ENCODE assay signal across 29 cellular contexts in genomic region chr6:120805267-120805666, GRCh38.
DNase-seq lines count a peak whose midpoint lies in the region; ATAC-seq and TF ChIP-seq lines count a peak whose summit lies in the region.
"Had no signal": no experiment of that assay in that cellular context is flagged by ENCODE, and none has a peak within 500 bp of the region (broad histone marks: within the 10 kb centered on the region; RNA-seq: fewer than 3 reads in every experiment).

No MANE protein-coding gene starts in this region.

- TF ChIP-seq CTCF in astrocyte of the spinal cord (IDR thresholded peaks at IDR 0.05; ENCODE audit: low read depth, low read length), result no peak

- H2AK5ac ChIP-seq in mesenchymal stem cell (ENCODE audit: low read length, severe bottlenecking), result no peak overlapping the region

- H3K9ac ChIP-seq in mesenchymal stem cell (ENCODE audit: low read length), result no peak overlapping the region
- H3K9ac ChIP-seq: BLaER1 treated with 17β-estradiol and CSF1 and Interleukin-3, amounts not matched to agents 10 nM and 100 nM; KMS-11 had no signal

- no peak for ATAC-seq in HG03354 (IDR thresholded peaks at IDR 0.05; ENCODE audit: poor library complexity, severe bottlenecking, unreplicated experiment)
- ATAC-seq: naive thymus-derived CD8-positive, alpha-beta T cell; stimulated activated effector memory CD8-positive, alpha-beta T cell treated with anti-CD3 and anti-CD28 coated beads, Interleukin-12 subunit alpha, Interleukin-12 subunit beta, amount 100 ng/mL, for 72 hours; upper lobe of right lung; WTC11 had no signal

- H2BK5ac ChIP-seq in mesenchymal stem cell (ENCODE audit: low read depth, low read length, poor library complexity, severe bottlenecking), result no peak overlapping the region

- H3K23ac ChIP-seq in mesenchymal stem cell (ENCODE audit: low read length in 2 of 2), result no peak overlapping the region

- no peaks in the 10 kb centered on the region for H3K79me1 ChIP-seq in mesenchymal stem cell (replicated peaks; ENCODE audit: low read length, poor library complexity, severe bottlenecking)

- H2BK120ac ChIP-seq in mesenchymal stem cell (ENCODE audit: low read depth, low read length), result no peak overlapping the region

- no peak overlapping the region for H3K4me2 ChIP-seq in mesenchymal stem cell (ENCODE audit: low read length, poor library complexity, severe bottlenecking)
- H3K4me2 ChIP-seq: BLaER1 treated with 17β-estradiol and CSF1 and Interleukin-3, amounts not matched to agents 10 nM and 100 nM; KMS-11 had no signal

- intact Hi-C loops in posterior vena cava (cut with DNase I), result no loop called here

- WGBS in mesenchymal stem cell, result 39% methylated on average over 2 of the region's 2 CpGs

- H3K4me3 ChIP-seq in astrocyte of the spinal cord (ENCODE audit: low read depth, low read length) (no peak overlapping the region), mesenchymal stem cell (ENCODE audit: insufficient read depth in 1 of 2, low read depth in 1 of 2, low read length in 2 of 2) (no peak overlapping the region)
- H3K4me3 ChIP-seq: adrenal gland; BLaER1 treated with 17β-estradiol and CSF1 and Interleukin-3, amounts not matched to agents 10 nM and 100 nM; coronary artery; esophagus muscularis mucosa; upper lobe of right lung had no signal

- H3K9me3 ChIP-seq in mesenchymal stem cell (ENCODE audit: control insufficient read depth, low read length), result peaks cover under 1% of the 10 kb centered on the region
- H3K9me3 ChIP-seq: adrenal gland, esophagus muscularis mucosa, upper lobe of right lung had no signal

- in situ Hi-C loops in astrocyte of the spinal cord (cut with HindIII; ENCODE audit: low sequenced_read_pairs), result no loop called here

- H4K91ac ChIP-seq in mesenchymal stem cell (ENCODE audit: low read length), result no peak overlapping the region

- peak; percentile 0 for DNase-seq in DMS53 treated with DMSO at 0.1 percent for 48 hours (lab: John Stamatoyannopoulos, UW; ENCODE audit: unreplicated experiment)
- DNase-seq in HS-5 (ENCODE audit: low read depth), result peak; percentile 46
- peak; percentile 52 for DNase-seq in astrocyte of the spinal cord (ENCODE audit: low read depth, low spot score)
- peak; percentile 16 for DNase-seq in mesenchymal stem cell
- DNase-seq in NCI-H345 treated with DMSO at 0.1 percent for 48 hours (lab: John Stamatoyannopoulos, UW; ENCODE audit: unreplicated experiment), result no peak
- DNase-seq in cerebellum (ENCODE audit: low spot score), result no peak
- no peak for DNase-seq in posterior vena cava (ENCODE audit: low spot score)
- DNase-seq: activated CD4-positive, alpha-beta T cell treated with anti-CD3 and anti-CD28 coated beads, Interleukin-2, amount 10 ng/mL, durations not matched to agents 7 days and 5 days; activated naive CD4-positive, alpha-beta T cell; activated T-cell treated with anti-CD3 and anti-CD28 coated beads, Interleukin-2, amount 50 U/mL, for 48 hours; adrenal gland; effector memory CD4-positive, alpha-beta T cell; GF-D8; hypothalamus; naive thymus-derived CD8-positive, alpha-beta T cell; NCI-H1417 treated with DMSO at 0.1 percent for 48 hours; NCI-H2107; NCI-H446 treated with DMSO at 0.1 percent for 48 hours; OCI-M1; retina; stimulated activated CD4-positive, alpha-beta T cell treated with anti-CD3 and anti-CD28 coated beads, Interleukin-4, amount 100 ng/mL, for 24 hours; upper lobe of right lung had no signal

- H4K8ac ChIP-seq in mesenchymal stem cell (ENCODE audit: low read length), result no peak overlapping the region

- no peak overlapping the region for H2BK12ac ChIP-seq in mesenchymal stem cell (ENCODE audit: low read length in 2 of 2)

- no peaks in the 10 kb centered on the region for H3K27me3 ChIP-seq in mesenchymal stem cell (ENCODE audit: control insufficient read depth in 1 of 2, insufficient read depth in 1 of 2, low read length in 2 of 2)
- H3K27me3 ChIP-seq: adrenal gland; BLaER1 treated with 17β-estradiol and CSF1 and Interleukin-3, amounts not matched to agents 10 nM and 100 nM; esophagus muscularis mucosa; upper lobe of right lung had no signal

- H3K4ac ChIP-seq in mesenchymal stem cell (ENCODE audit: low read depth in 1 of 2, low read length in 2 of 2), result no peak overlapping the region

- H2BK15ac ChIP-seq in mesenchymal stem cell (ENCODE audit: low read depth, poor library complexity, severe bottlenecking), result no peak overlapping the region

- no peak overlapping the region for H3K14ac ChIP-seq in mesenchymal stem cell (ENCODE audit: low read length in 2 of 2)

- H3K18ac ChIP-seq in mesenchymal stem cell (ENCODE audit: low read depth in 1 of 2, low read length in 2 of 2), result no peak overlapping the region

- no peak overlapping the region for H2AFZ ChIP-seq in mesenchymal stem cell (ENCODE audit: low read depth, low read length)

- H3K4me1 ChIP-seq in mesenchymal stem cell (ENCODE audit: control insufficient read depth, insufficient read depth, low read depth, low read length), result no peaks in the 10 kb centered on the region
- H3K4me1 ChIP-seq: adrenal gland; BLaER1 treated with 17β-estradiol and CSF1 and Interleukin-3, amounts not matched to agents 10 nM and 100 nM; esophagus muscularis mucosa; upper lobe of right lung had no signal

- no peaks in the 10 kb centered on the region for H3K36me3 ChIP-seq in mesenchymal stem cell (ENCODE audit: control insufficient read depth in 1 of 2, insufficient read depth in 2 of 2, low read depth in 1 of 2, low read length in 2 of 2)
- H3K36me3 ChIP-seq: adrenal gland; BLaER1 treated with 17β-estradiol and CSF1 and Interleukin-3, amounts not matched to agents 10 nM and 100 nM; esophagus muscularis mucosa; upper lobe of right lung had no signal

- H3K27ac ChIP-seq in mesenchymal stem cell (ENCODE audit: low read length, poor library complexity, severe bottlenecking), result no peak overlapping the region
- H3K27ac ChIP-seq: adrenal gland; BLaER1 treated with 17β-estradiol and CSF1 and Interleukin-3, amounts not matched to agents 10 nM and 100 nM; coronary artery; esophagus muscularis mucosa; KMS-11; upper lobe of right lung had no signal

Comparison
In these comparisons a context has a peak if more than half of its experiments do, and no peak if none do; other contexts are left out.
1. DNase-seq: peak in DMS53 treated with DMSO at 0.1 percent for 48 hours (single experiment), HS-5 (single experiment), astrocyte of the spinal cord (single experiment) and mesenchymal stem cell (single experiment); none in NCI-H345 treated with DMSO at 0.1 percent for 48 hours (single experiment), cerebellum (single experiment) and posterior vena cava (single experiment).